In genomic region chr3:122497425-122497824, GRCh38 we compare ENCODE assay signal across 8 cellular contexts. TPM values are rescaled to one million over a fixed set of nuclear protein-coding genes. Genes with fewer than 3 reads are reported as not detected.
DNase-seq lines count a peak whose midpoint lies in the region; ATAC-seq, FAIRE-seq and TF ChIP-seq lines count a peak whose summit lies in the region.

No MANE protein-coding gene starts in this region.

- peak overlapping the region; percentile 56 for H3K27ac Mint-ChIP-seq in activated naive CD8-positive, alpha-beta T cell treated with anti-CD3 and anti-CD28 coated beads for 36 hours

- no peak overlapping the region for H2AFZ ChIP-seq in osteoblast (ENCODE audit: low read length)

- no peaks in the 10 kb centered on the region for H3K27me3 Mint-ChIP-seq in activated naive CD8-positive, alpha-beta T cell treated with anti-CD3 and anti-CD28 coated beads for 36 hours

- peak; percentile 92 for DNase-seq in ELR (ENCODE audit: low read depth)
- peak; percentile 63 for DNase-seq in HTR-8/SVneo (ENCODE audit: insufficient read length, low spot score)
- peak; percentile 47 for DNase-seq in activated naive CD8-positive, alpha-beta T cell treated with anti-CD3 and anti-CD28 coated beads for 36 hours
- peak; percentile 66 for DNase-seq in osteoblast (ENCODE audit: insufficient read length, low spot score, missing footprints)
- DNase-seq in esophagus squamous epithelium (lab: John Stamatoyannopoulos, UW), result no peak
- DNase-seq in prostate gland (ENCODE audit: low spot score), result no peak
- no peak for DNase-seq in amygdala (lab: John Stamatoyannopoulos, UW)

- ATAC-seq in GM21423 (IDR thresholded peaks at IDR 0.05; ENCODE audit: unreplicated experiment), result peak; percentile 88

- FAIRE-seq in HTR-8/SVneo (lab: Jason Lieb, UNC), result peak; percentile 48

- no peak overlapping the region for H3K4me3 Mint-ChIP-seq in activated naive CD8-positive, alpha-beta T cell treated with anti-CD3 and anti-CD28 coated beads for 36 hours

- H3K36me3 Mint-ChIP-seq in activated naive CD8-positive, alpha-beta T cell treated with anti-CD3 and anti-CD28 coated beads for 36 hours, result peaks cover 24% of the 10 kb centered on the region

- H3K9me3 Mint-ChIP-seq in activated naive CD8-positive, alpha-beta T cell treated with anti-CD3 and anti-CD28 coated beads for 36 hours, result no peaks in the 10 kb centered on the region

- H3K9me3 ChIP-seq in osteoblast (ENCODE audit: low read depth, low read length) (no peaks in the 10 kb centered on the region), esophagus squamous epithelium (no peaks in the 10 kb centered on the region), prostate gland (no peaks in the 10 kb centered on the region)

- H3K4me3 ChIP-seq in osteoblast (ENCODE audit: insufficient read depth, low read length), result no peak overlapping the region
- no peak overlapping the region for H3K4me3 ChIP-seq in esophagus squamous epithelium
- H3K4me3 ChIP-seq in prostate gland, result no peak overlapping the region

- WGBS in esophagus squamous epithelium, 2 donors, result 18 to 19% methylated on average over 1 of the region's 1 CpG
- WGBS in prostate gland, result 37% methylated on average over 1 of the region's 1 CpG

- TF ChIP-seq POLR2A in esophagus squamous epithelium (IDR thresholded peaks at IDR 0.05), result no peak
- no peak for TF ChIP-seq POLR2A in prostate gland (IDR thresholded peaks at IDR 0.05)

- no peak for TF ChIP-seq CTCF in osteoblast (IDR thresholded peaks at IDR 0.05; ENCODE audit: extremely low read depth, low read depth, low read length)
- no peak for TF ChIP-seq CTCF in esophagus squamous epithelium (IDR thresholded peaks at IDR 0.05)
- TF ChIP-seq CTCF in prostate gland (IDR thresholded peaks at IDR 0.05), result no peak

- peaks cover 58% of the 10 kb centered on the region for H3K4me1 Mint-ChIP-seq in activated naive CD8-positive, alpha-beta T cell treated with anti-CD3 and anti-CD28 coated beads for 36 hours

- peaks cover 78% of the 10 kb centered on the region for H3K79me2 ChIP-seq in osteoblast (ENCODE audit: insufficient read depth, low read length)

- no peak overlapping the region for H3K4me2 ChIP-seq in osteoblast (ENCODE audit: insufficient read depth, low read length)

- intact Hi-C loops in esophagus squamous epithelium (cut with DNase I) (no loop called here), prostate gland (cut with DNase I) (no loop called here)

- H3K36me3 ChIP-seq in osteoblast (ENCODE audit: insufficient read depth, low read length) (peaks cover 6% of the 10 kb centered on the region), esophagus squamous epithelium (peaks cover 0 to 41% (median 8%) of the 10 kb centered on the region in 3 donors), prostate gland (no peaks in the 10 kb centered on the region)

- H3K27ac ChIP-seq in osteoblast (ENCODE audit: low read depth, low read length), result peak overlapping the region; percentile 50
- H3K27ac ChIP-seq in esophagus squamous epithelium, result peak overlapping the region in 2 of 4 donors; percentile 40 to 47
- no peak overlapping the region for H3K27ac ChIP-seq in prostate gland

- peaks cover 33% of the 10 kb centered on the region for H3K4me1 ChIP-seq in osteoblast (ENCODE audit: insufficient read depth, low read length)
- peaks cover 0 to 41% (median 9%) of the 10 kb centered on the region in 3 donors for H3K4me1 ChIP-seq in esophagus squamous epithelium
- H3K4me1 ChIP-seq in prostate gland (replicated peaks), result no peaks in the 10 kb centered on the region

- H4K20me1 ChIP-seq in osteoblast (ENCODE audit: insufficient read depth, low read length), result peaks cover 53% of the 10 kb centered on the region

- H3K27me3 ChIP-seq in osteoblast (ENCODE audit: insufficient read depth, low read length) (no peaks in the 10 kb centered on the region), esophagus squamous epithelium (no peaks in the 10 kb centered on the region), prostate gland (replicated peaks; ENCODE audit: insufficient read depth) (no peaks in the 10 kb centered on the region)

RNA-seq across cellular contexts. Expression of gene KPNA1, which starts 17.3 kb away (rescaled TPM):
- 10 to 100 TPM; 47.4 to 49.0 TPM for total RNA-seq in activated naive CD8-positive, alpha-beta T cell treated with anti-CD3 and anti-CD28 coated beads for 36 hours
- 44.5 and 48.1 TPM in 2 replicates for total RNA-seq in osteoblast
- total RNA-seq in esophagus squamous epithelium, result 10 to 100 TPM; 30.0 to 38.1 (median 34.5) TPM
- total RNA-seq in prostate gland, result 10 to 100 TPM; 27.1 to 38.7 TPM

Comparison
In these comparisons a context has a peak if more than half of its experiments do, and no peak if none do; other contexts are left out.
1. DNase-seq: peak in ELR (single experiment), HTR-8/SVneo (single experiment), activated naive CD8-positive, alpha-beta T cell treated with anti-CD3 and anti-CD28 coated beads for 36 hours (single experiment) and osteoblast (single experiment); none in esophagus squamous epithelium (single experiment), prostate gland (single experiment) and amygdala (0 of 56).